ENCODE assay signal across 19 cellular contexts in the genomic region with DNA sequence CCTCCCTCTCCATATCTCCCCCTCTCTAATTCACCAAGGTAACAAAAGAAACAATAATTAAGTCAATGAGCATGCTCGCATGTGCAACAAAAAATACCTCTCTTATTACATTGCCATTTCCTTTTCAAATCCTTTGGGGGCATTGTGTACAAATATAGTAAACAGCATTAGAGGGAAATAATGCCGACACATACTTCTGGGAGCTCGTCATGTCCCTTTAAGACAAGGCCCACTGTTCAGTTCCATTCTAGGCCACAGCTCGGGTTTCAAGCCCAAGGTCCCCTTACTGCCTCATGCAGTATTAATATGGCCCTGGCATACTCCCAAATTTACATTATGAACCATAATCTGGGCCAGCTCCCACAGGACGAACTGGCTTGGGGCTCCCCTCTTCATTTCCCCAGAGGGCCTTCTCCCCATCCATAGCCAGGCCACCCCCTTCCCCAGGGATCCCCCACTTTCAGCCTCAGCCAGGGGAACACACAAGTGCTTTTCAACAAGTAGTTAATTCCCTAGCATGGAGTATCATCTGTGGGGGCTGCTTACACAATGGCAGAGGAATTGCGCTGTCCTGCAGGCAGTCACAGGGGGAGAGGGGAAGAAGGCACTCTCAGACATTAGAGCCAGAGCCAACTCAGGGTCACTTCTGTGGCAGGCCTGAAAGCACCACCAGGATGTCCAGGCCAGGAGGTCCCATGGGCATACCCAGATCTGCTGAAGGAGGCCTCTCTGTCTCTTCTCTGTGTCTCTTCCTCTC.
DNase-seq lines count a peak whose midpoint lies in the region; ATAC-seq and TF ChIP-seq lines count a peak whose summit lies in the region.
"Had no signal": no experiment of that assay in that cellular context is flagged by ENCODE, and none has a peak within 500 bp of the region (broad histone marks: within the 10 kb centered on the region; RNA-seq: fewer than 3 reads in every experiment).

No MANE protein-coding gene starts in this region.

- intact Hi-C loops in A673 (cut with micrococcal nuclease; ENCODE audit: unreplicated experiment) (no loop called here), Panc1 (cut with micrococcal nuclease; ENCODE audit: unreplicated experiment) (no loop called here)

- no peak overlapping the region for H3K27ac Mint-ChIP-seq in activated T-cell treated with anti-CD3 and anti-CD28 coated beads, Interleukin-2, amount 50 U/mL, for 72 hours
- H3K27ac Mint-ChIP-seq: activated CD4-positive, alpha-beta T cell treated with anti-CD3 and anti-CD28 coated beads for 36 hours had no signal

- no peaks in the 10 kb centered on the region for H3K9me3 Mint-ChIP-seq in activated T-cell treated with anti-CD3 and anti-CD28 coated beads, Interleukin-2, amount 50 U/mL, for 72 hours

- H3K27me3 ChIP-seq in A673 (replicated peaks; ENCODE audit: insufficient read depth, low read depth, low read length, poor library complexity) (peaks cover 41% of the 10 kb centered on the region), Panc1 (ENCODE audit: control insufficient read depth, insufficient read depth, low read length) (no peaks in the 10 kb centered on the region), muscle layer of colon (ENCODE audit: control insufficient read depth in 1 of 2, insufficient read depth in 2 of 2, low read length in 2 of 2) (no peaks in the 10 kb centered on the region)

- no peak for TF ChIP-seq CTCF in A673 (conservative IDR thresholded peaks at IDR 0.05; ENCODE audit: low read depth, low read length)
- no peak for TF ChIP-seq CTCF in Panc1 (IDR thresholded peaks at IDR 0.05)
- no peak for TF ChIP-seq CTCF in GM13976 (IDR thresholded peaks at IDR 0.05; ENCODE audit: borderline replicate concordance, control extremely low read depth, extremely low read depth, insufficient read depth, missing control alignments)

- peaks cover 6% of the 10 kb centered on the region for H3K27me3 Mint-ChIP-seq in activated T-cell treated with anti-CD3 and anti-CD28 coated beads, Interleukin-2, amount 50 U/mL, for 72 hours (ENCODE audit: low read depth)

- H3K4me1 ChIP-seq in A673 (ENCODE audit: insufficient read depth, low read length, poor library complexity, severe bottlenecking) (peaks cover 10% of the 10 kb centered on the region), Panc1 (ENCODE audit: control insufficient read depth, insufficient read depth, low read length) (peaks cover 73% of the 10 kb centered on the region), muscle layer of colon (ENCODE audit: insufficient read depth, low read length) (peaks cover 67% of the 10 kb centered on the region)

- in situ Hi-C loops in Panc1 (cut with HindIII; ENCODE audit: low pct_unique_long_range_greater_than_20kb, low sequenced_read_pairs), result no loop called here
- in situ Hi-C loops in GM13976 (cut with MboI; ENCODE audit: low sequenced_read_pairs, unreplicated experiment), result no loop called here

- ATAC-seq in Panc1, result no peak
- ATAC-seq in activated T-cell treated with anti-CD3 and anti-CD28 coated beads, Interleukin-2, amount 50 U/mL, for 72 hours (replicated peaks in 1 of 2), result no peak
- ATAC-seq: activated CD4-positive, alpha-beta T cell treated with anti-CD3 and anti-CD28 coated beads for 36 hours had no signal

- H3K4me3 ChIP-seq in A673 (ENCODE audit: low read depth, low read length, poor library complexity, severe bottlenecking) (no peak overlapping the region), Panc1 (ENCODE audit: low read depth in 2 of 2, low read length in 2 of 2) (no peak overlapping the region), muscle layer of colon (ENCODE audit: low read depth in 1 of 2, low read length in 2 of 2) (no peak overlapping the region)

- DNase-seq in A673 (ENCODE audit: low spot score), result peak; percentile 17
- peak; percentile 49 for DNase-seq in NCI-H1092 (lab: John Stamatoyannopoulos, UW)
- no peak for DNase-seq in Panc1 (ENCODE audit: low read depth, low spot score)
- no peak for DNase-seq in GM13976 (ENCODE audit: low spot score)
- DNase-seq in activated T-cell treated with anti-CD3 and anti-CD28 coated beads, Interleukin-2, amount 50 U/mL, for 72 hours, result no peak
- DNase-seq in SW 1271 (lab: John Stamatoyannopoulos, UW), result no peak
- DNase-seq in activated CD8-positive, alpha-beta memory T cell treated with anti-CD3 and anti-CD28 coated beads, Interleukin-2, amount 50 U/mL, for 4 hours, result no peak
- DNase-seq: activated CD4-positive, alpha-beta T cell treated with anti-CD3 and anti-CD28 coated beads for 36 hours; activated CD8-positive, alpha-beta memory T cell treated with anti-CD3 and anti-CD28 coated beads, Interleukin-2, amount 50 U/mL, for 48 hours; activated naive CD4-positive, alpha-beta T cell treated with anti-CD3 and anti-CD28 coated beads, Interleukin-2, amount 50 U/mL, for 16 hours; GDM1; hypothalamus; KBM-7; NCI-H2081 treated with DMSO at 0.1 percent for 48 hours; posterior cingulate gyrus; Right ventricle myocardium superior; stimulated activated naive CD4-positive, alpha-beta T cell treated with Interleukin-2 at 50 U/mL for 16 hours; T-helper 9 cell had no signal

- no peaks in the 10 kb centered on the region for H3K36me3 Mint-ChIP-seq in activated T-cell treated with anti-CD3 and anti-CD28 coated beads, Interleukin-2, amount 50 U/mL, for 72 hours (ENCODE audit: insufficient read depth in 2 of 2)

- no peak overlapping the region for H3K4me3 Mint-ChIP-seq in activated T-cell treated with anti-CD3 and anti-CD28 coated beads, Interleukin-2, amount 50 U/mL, for 72 hours
- H3K4me3 Mint-ChIP-seq: activated CD4-positive, alpha-beta T cell treated with anti-CD3 and anti-CD28 coated beads for 36 hours had no signal

- CTCF ChIA-PET in A673 (lab: Charles Lee) (no interaction called here), Panc1 (lab: Charles Lee) (no interaction called here)

- BruUV-seq in A673 (replicated peaks; lab: Mats Ljungman, UMichigan), result no TSS peak
- BruUV-seq in Panc1 (replicated peaks; lab: Mats Ljungman, UMichigan), result no TSS peak

- no peaks in the 10 kb centered on the region for H3K36me3 ChIP-seq in A673 (ENCODE audit: insufficient read depth, low read length, poor library complexity, severe bottlenecking)
- H3K36me3 ChIP-seq in Panc1 (ENCODE audit: control insufficient read depth, insufficient read depth, low read length), result no peaks in the 10 kb centered on the region
- H3K36me3 ChIP-seq in muscle layer of colon (ENCODE audit: insufficient read depth, low read length), result no peaks in the 10 kb centered on the region

- no peaks in the 10 kb centered on the region for H3K4me1 Mint-ChIP-seq in activated T-cell treated with anti-CD3 and anti-CD28 coated beads, Interleukin-2, amount 50 U/mL, for 72 hours (ENCODE audit: low read depth)
- H3K4me1 Mint-ChIP-seq: activated CD4-positive, alpha-beta T cell treated with anti-CD3 and anti-CD28 coated beads for 36 hours had no signal

- H3K9me3 ChIP-seq in A673 (ENCODE audit: low read depth, low read length, poor library complexity, severe bottlenecking) (no peaks in the 10 kb centered on the region), Panc1 (ENCODE audit: control insufficient read depth, insufficient read depth, low read depth, low read length) (no peaks in the 10 kb centered on the region), muscle layer of colon (ENCODE audit: low read length) (no peaks in the 10 kb centered on the region)

- no peak overlapping the region for H3K9ac ChIP-seq in muscle layer of colon (ENCODE audit: low read length)

- POLR2A ChIA-PET in A673 (lab: Charles Lee; ENCODE audit: low non-redundant PET), result no interaction called here
- POLR2A ChIA-PET in Panc1 (lab: Charles Lee), result interaction anchor here (0.5 kb wide), 1 partner anchor 24 kb away, joined by 3 read pairs; no protein-coding TSS in a partner anchor

- H3K27ac ChIP-seq in A673 (ENCODE audit: low read depth, low read length, poor library complexity, severe bottlenecking) (no peak overlapping the region), Panc1 (ENCODE audit: low read length) (peak overlapping the region; percentile 7), muscle layer of colon (ENCODE audit: low read depth, low read length) (peak overlapping the region; percentile 71)

Comparison
In these comparisons a context has a peak if more than half of its experiments do, and no peak if none do; other contexts are left out.
1. DNase-seq: peak in A673 (single experiment) and NCI-H1092 (single experiment); none in Panc1 (single experiment), GM13976 (single experiment), activated T-cell treated with anti-CD3 and anti-CD28 coated beads, Interleukin-2, amount 50 U/mL, for 72 hours (0 of 2), SW 1271 (0 of 2) and activated CD8-positive, alpha-beta memory T cell treated with anti-CD3 and anti-CD28 coated beads, Interleukin-2, amount 50 U/mL, for 4 hours (single experiment).